Comparison of ENCODE assay signal across 21 cellular contexts in the genomic region with DNA sequence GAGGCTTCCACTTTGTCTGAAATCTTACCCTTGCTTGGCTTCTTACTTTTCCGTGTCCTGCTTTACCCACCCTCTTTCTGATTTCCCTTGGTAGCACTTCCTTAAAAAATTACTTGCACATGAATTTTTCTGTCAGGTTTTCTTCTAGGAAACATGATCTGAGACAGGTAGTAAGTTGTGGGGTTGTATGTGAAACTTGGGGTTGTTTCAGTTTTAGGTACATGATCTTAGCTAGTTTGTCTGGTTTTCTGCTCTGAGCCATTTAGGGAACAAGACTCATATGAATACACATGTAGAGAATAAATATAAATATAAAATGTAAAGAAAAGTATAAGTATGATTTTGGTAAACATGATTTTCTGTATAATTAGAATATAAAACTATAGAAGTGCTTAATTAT. TPM values are rescaled to one million over a fixed set of nuclear protein-coding genes. Genes with fewer than 3 reads are reported as not detected.
A peak's percentile ranks its signal among the peaks of the same experiment; 100 is the strongest.
DNase-seq lines count a peak whose midpoint lies in the region; ATAC-seq and TF ChIP-seq lines count a peak whose summit lies in the region.
"Had no signal": no experiment of that assay in that cellular context is flagged by ENCODE, and none has a peak within 500 bp of the region (broad histone marks: within the 10 kb centered on the region; RNA-seq: fewer than 3 reads in every experiment).

No MANE protein-coding gene starts in this region.

- TF ChIP-seq EP300 in sigmoid colon (IDR thresholded peaks at IDR 0.05) = no peak

- no peak overlapping the region for H4K91ac ChIP-seq in neuronal stem cell (ENCODE audit: low read depth, low read length, poor library complexity)

- no peak for TF ChIP-seq POLR2A in sigmoid colon (IDR thresholded peaks at IDR 0.05)

- H2BK120ac ChIP-seq in neuronal stem cell (ENCODE audit: low read depth, low read length) = no peak overlapping the region

- H2AFZ ChIP-seq in neuronal stem cell (ENCODE audit: low read length) = no peak overlapping the region

- WGBS in neuronal stem cell (ENCODE audit: extremely low coverage in 2 of 2, insufficient read length in 2 of 2, insufficient replicate concordance in 1 of 2), 2 donors = no CpG with 5 or more reads among the region's 1 CpG
- WGBS in sigmoid colon, 2 donors = 58 to 79% methylated on average over 1 of the region's 1 CpG

- H3K18ac ChIP-seq in neuronal stem cell (ENCODE audit: low read length) = no peak overlapping the region

- ATAC-seq in GM19455 (IDR thresholded peaks at IDR 0.05; ENCODE audit: unreplicated experiment) = peak; percentile 88
- peak; percentile 72 for ATAC-seq in HG02678 (IDR thresholded peaks at IDR 0.05; ENCODE audit: unreplicated experiment)
- ATAC-seq in HG03520 (IDR thresholded peaks at IDR 0.05; ENCODE audit: unreplicated experiment) = peak; percentile 65
- ATAC-seq: Right ventricle myocardium inferior, T-cell had no signal

- no peak overlapping the region for H4K8ac ChIP-seq in neuronal stem cell (ENCODE audit: low read depth, low read length)

- intact Hi-C loops in sigmoid colon (cut with DNase I) = no loop called here

- TF ChIP-seq CTCF in GM13976 (IDR thresholded peaks at IDR 0.05; ENCODE audit: borderline replicate concordance, control extremely low read depth, extremely low read depth, insufficient read depth, missing control alignments) = no peak
- no peak for TF ChIP-seq CTCF in sigmoid colon (IDR thresholded peaks at IDR 0.05)

- no peak overlapping the region for H2BK15ac ChIP-seq in neuronal stem cell (ENCODE audit: low read length)

- H3K9ac ChIP-seq in neuronal stem cell (ENCODE audit: low read depth, low read length, poor library complexity) = no peak overlapping the region

- peaks cover 0 to 3% of the 10 kb centered on the region in 2 donors for H3K4me1 ChIP-seq in neuronal stem cell (ENCODE audit: control insufficient read depth in 2 of 2, insufficient read depth in 1 of 2, low read depth in 1 of 2, low read length in 2 of 2)
- H3K4me1 ChIP-seq in sigmoid colon = no peaks in the 10 kb centered on the region
- H3K4me1 ChIP-seq: right atrium auricular region, uterus had no signal

- DNase-seq in GM13976 (ENCODE audit: low spot score) (peak; percentile 23), hypothalamus (lab: John Stamatoyannopoulos, UW) (no peak), neuronal stem cell (ENCODE audit: low spot score) (no peak), iPS-NIHi11 (ENCODE audit: low spot score) (no peak), sigmoid colon (no peak)
- DNase-seq: activated CD8-positive, alpha-beta memory T cell treated with anti-CD3 and anti-CD28 coated beads for 24 hours; amniotic stem cell; cerebellar nuclear complex; endodermal cell; hippocampal formation; midbrain; NCI-H1105 treated with DMSO at 0.1 percent for 48 hours; T-cell; uterus; WERI-Rb-1 had no signal

- no peaks in the 10 kb centered on the region for H3K79me1 ChIP-seq in neuronal stem cell (ENCODE audit: low read depth, low read length)

- no peak overlapping the region for H3K14ac ChIP-seq in neuronal stem cell (ENCODE audit: low read length)

- H2BK12ac ChIP-seq in neuronal stem cell (ENCODE audit: low read length) = no peak overlapping the region

- H2BK5ac ChIP-seq in neuronal stem cell (ENCODE audit: low read length) = no peak overlapping the region

- no peaks in the 10 kb centered on the region for H3K9me3 ChIP-seq in neuronal stem cell (replicated peaks in 1 of 2; ENCODE audit: control insufficient read depth in 2 of 2, insufficient read depth in 1 of 2, low read depth in 1 of 2, low read length in 2 of 2)
- no peaks in the 10 kb centered on the region for H3K9me3 ChIP-seq in sigmoid colon
- H3K9me3 ChIP-seq: neutrophil, right atrium auricular region, uterus had no signal

- H3K4me3 ChIP-seq in neuronal stem cell (ENCODE audit: low read length in 2 of 2) (no peak overlapping the region), sigmoid colon (no peak overlapping the region)
- H3K4me3 ChIP-seq: right atrium auricular region, uterus had no signal

- H3K4me2 ChIP-seq in neuronal stem cell (ENCODE audit: insufficient read depth, low read length, poor library complexity, severe bottlenecking) = no peak overlapping the region

- no peak overlapping the region for H3K4ac ChIP-seq in neuronal stem cell (ENCODE audit: low read length)

- in situ Hi-C loops in GM13976 (cut with MboI; ENCODE audit: low sequenced_read_pairs, unreplicated experiment) = no loop called here

- H3K27me3 ChIP-seq in neuronal stem cell (ENCODE audit: control insufficient read depth in 3 of 3, insufficient read depth in 3 of 3, low read depth in 1 of 3, low read length in 3 of 3) = no peaks in the 10 kb centered on the region
- no peaks in the 10 kb centered on the region for H3K27me3 ChIP-seq in sigmoid colon
- H3K27me3 ChIP-seq: neutrophil, right atrium auricular region had no signal

- no peak overlapping the region for H2AK5ac ChIP-seq in neuronal stem cell (ENCODE audit: low read depth, low read length)

- H3K27ac ChIP-seq in neuronal stem cell (replicated peaks; ENCODE audit: low read length) (no peak overlapping the region), sigmoid colon (no peak overlapping the region)
- H3K27ac ChIP-seq: neutrophil, right atrium auricular region, uterus, WERI-Rb-1 had no signal

- H3K23ac ChIP-seq in neuronal stem cell (ENCODE audit: low read depth, low read length, poor library complexity) = no peak overlapping the region

- H3K36me3 ChIP-seq in neuronal stem cell (replicated peaks in 1 of 2; ENCODE audit: control insufficient read depth in 2 of 2, insufficient read depth in 2 of 2, low read length in 2 of 2) (no peaks in the 10 kb centered on the region), sigmoid colon (no peaks in the 10 kb centered on the region)
- H3K36me3 ChIP-seq: neutrophil, right atrium auricular region, uterus, WERI-Rb-1 had no signal

RNA-seq across cellular contexts. Expression of a gene that starts 17.4 kb away (rescaled TPM):
- 206 TPM for polyA plus RNA-seq in neuronal stem cell (2013, experiment 1 of 2)
- 205 TPM for polyA plus RNA-seq in neuronal stem cell (2013, experiment 2 of 2)
- 10 to 100 TPM; 29.1 to 43.3 (median 34.3) TPM for total RNA-seq in sigmoid colon
- polyA plus RNA-seq in sigmoid colon = 1 to 10 TPM; 1.8 to 9.8 (median 2.4) TPM

RNA-seq across cellular contexts. Expression of a gene that starts 54.1 kb away (rescaled TPM):
- polyA plus RNA-seq in neuronal stem cell (2013, experiment 1 of 2) = 46.5 TPM
- polyA plus RNA-seq in neuronal stem cell (2013, experiment 2 of 2) = 48.9 TPM
- 10 to 100 TPM; 46.8 to 53.3 (median 50.8) TPM for total RNA-seq in sigmoid colon
- 10 to 100 TPM; 12.6 to 27.1 (median 14.3) TPM for polyA plus RNA-seq in sigmoid colon

RNA-seq across cellular contexts. Expression of a gene that starts 59.2 kb away (rescaled TPM):
- 125 TPM for polyA plus RNA-seq in neuronal stem cell (2013, experiment 1 of 2)
- 122 TPM for polyA plus RNA-seq in neuronal stem cell (2013, experiment 2 of 2)
- 10 to 100 TPM; 12.8 to 24.1 (median 18.5) TPM for total RNA-seq in sigmoid colon
- 10 to 100 TPM; 17.6 to 23.1 (median 22.2) TPM for polyA plus RNA-seq in sigmoid colon
